ENCODE assay signal across 9 cellular contexts in genomic region chrX:154519389-154519788, GRCh38.
"Had no signal": no experiment of that assay in that cellular context is flagged by ENCODE, and none has a peak within 500 bp of the region (broad histone marks: within the 10 kb centered on the region; RNA-seq: fewer than 3 reads in every experiment).

No MANE protein-coding gene starts in this region.

- H3K27me3 Mint-ChIP-seq: IgD-negative memory B cell had no signal

- DNase-seq: GM23248, GOT3, H7, HFFc6 had no signal

- H3K36me3 Mint-ChIP-seq: IgD-negative memory B cell had no signal

- ATAC-seq: HCT116, HepG2 had no signal

- H3K36me3 ChIP-seq: HAP-1 had no signal

- FAIRE-seq: HepG2 had no signal

- H3K9me3 ChIP-seq: HAP-1 had no signal

- H2AFZ ChIP-seq: GM23248 had no signal

- H3K4me3 ChIP-seq: GM23248, HAP-1 had no signal

- H3K9me3 Mint-ChIP-seq: HFFc6, IgD-negative memory B cell had no signal

- H3K27ac ChIP-seq: GM23248, HL-60 had no signal

- H3K27ac Mint-ChIP-seq: HFFc6 had no signal

- H3K9ac ChIP-seq: GM23248 had no signal

- H3K4me3 Mint-ChIP-seq: HFFc6, IgD-negative memory B cell had no signal
